ENCODE assay signal across 22 cellular contexts in the genomic region with DNA sequence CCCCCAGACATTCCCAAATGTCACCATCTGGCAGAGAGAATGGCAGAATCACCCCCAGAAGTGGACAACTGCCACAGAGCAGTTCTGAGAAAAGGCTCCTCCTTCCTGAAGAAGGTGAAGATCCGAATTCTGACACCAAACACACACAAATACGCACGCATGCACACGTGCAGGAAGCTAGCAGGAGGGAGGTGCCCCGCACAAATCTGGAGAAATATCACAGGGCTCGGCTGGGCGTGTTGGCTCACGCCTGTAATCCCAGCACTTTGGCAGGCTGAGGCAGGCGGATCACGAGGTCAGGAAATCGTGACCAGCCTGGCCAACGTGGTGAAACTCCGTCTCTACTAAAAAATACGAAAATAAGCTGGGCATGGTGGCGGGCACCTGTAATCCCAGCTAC. TPM values are rescaled to one million over a fixed set of nuclear protein-coding genes. Genes with fewer than 3 reads are reported as not detected.
DNase-seq lines count a peak whose midpoint lies in the region; ATAC-seq and TF ChIP-seq lines count a peak whose summit lies in the region.
"Had no signal": no experiment of that assay in that cellular context is flagged by ENCODE, and none has a peak within 500 bp of the region (broad histone marks: within the 10 kb centered on the region; RNA-seq: fewer than 3 reads in every experiment).

No MANE protein-coding gene starts in this region.

- H3K9me3 ChIP-seq in RWPE2 (ENCODE audit: severe bottlenecking) (no peaks in the 10 kb centered on the region), spleen (no peaks in the 10 kb centered on the region), BE2C (no peaks in the 10 kb centered on the region)
- H3K9me3 ChIP-seq: Caco-2 had no signal

- intact Hi-C loops in spleen (cut with DNase I; ENCODE audit: low total_unique reads): no loop called here

- H3K27ac ChIP-seq in RWPE2 (ENCODE audit: poor library complexity, severe bottlenecking) (peak overlapping the region; percentile 12), epithelial cell of prostate (no peak overlapping the region), spleen (no peak overlapping the region)
- H3K27ac ChIP-seq: C4-2B had no signal

- 92 to 96% (median 92%) methylated on average over 15 of the region's 15 CpGs for WGBS in spleen, 5 donors

- no peak for TF ChIP-seq POLR2A in spleen (IDR thresholded peaks at IDR 0.05)

- H3K27me3 ChIP-seq in RWPE2 (ENCODE audit: insufficient read depth, poor library complexity, severe bottlenecking) (no peaks in the 10 kb centered on the region), spleen (replicated peaks in 1 of 7) (no peaks in the 10 kb centered on the region), BE2C (no peaks in the 10 kb centered on the region)

- TF ChIP-seq CTCF in RWPE2 (IDR thresholded peaks at IDR 0.05; ENCODE audit: poor library complexity, severe bottlenecking): no peak
- no peak for TF ChIP-seq CTCF in spleen (IDR thresholded peaks at IDR 0.05 in 8 of 11, conservative IDR thresholded peaks at IDR 0.05 in 3 of 11)
- TF ChIP-seq CTCF in BE2C (IDR thresholded peaks at IDR 0.05; ENCODE audit: low read depth, low read length): no peak

- H3K36me3 ChIP-seq in RWPE2 (ENCODE audit: low read depth): no peaks in the 10 kb centered on the region
- peaks cover 0 to 49% (median 8%) of the 10 kb centered on the region in 6 donors for H3K36me3 ChIP-seq in spleen
- H3K36me3 ChIP-seq in BE2C: no peaks in the 10 kb centered on the region

- H3K4me3 ChIP-seq in RWPE2 (ENCODE audit: severe bottlenecking) (no peak overlapping the region), spleen (no peak overlapping the region), BE2C (ENCODE audit: low read depth, low read length) (no peak overlapping the region)

- DNase-seq in HPDE6-E6E7 (ENCODE audit: extremely low spot score): peak; percentile 29
- DNase-seq in RWPE2 (ENCODE audit: low spot score): no peak
- DNase-seq in epithelial cell of prostate (ENCODE audit: low read depth, low spot score): peak; percentile 10
- peak; percentile 35 for DNase-seq in spleen
- no peak for DNase-seq in inferior parietal cortex (ENCODE audit: extremely low spot score)
- no peak for DNase-seq in HCEC 1CT
- no peak for DNase-seq in BE2C
- DNase-seq: Caco-2; CD8-positive, alpha-beta T cell; GOT3; Karpas-422; NCI-H1105; NCI-H1436 treated with DMSO at 0.1 percent for 48 hours; NCI-H187 treated with DMSO at 0.1 percent for 48 hours; NCI-H446; NCI-H524 treated with DMSO at 0.1 percent for 48 hours; NCI-H774; RPMI8226; SHP77 treated with DMSO at 0.1 percent for 48 hours had no signal

- 0 out of 3 replicates have a peak, but pooled peaks have one; percentile 6 for ATAC-seq in RWPE2 (ENCODE audit: low read depth)
- ATAC-seq: CD8-positive, alpha-beta T cell; HCT116; HepG2 had no signal

- H3K4me1 ChIP-seq in RWPE2 (ENCODE audit: insufficient read depth, poor library complexity, severe bottlenecking): peaks cover 46% of the 10 kb centered on the region
- peaks cover 0 to 39% (median 14%) of the 10 kb centered on the region in 6 donors for H3K4me1 ChIP-seq in spleen
- H3K4me1 ChIP-seq in BE2C: no peaks in the 10 kb centered on the region
- H3K4me1 ChIP-seq: Caco-2 had no signal

RNA-seq across cellular contexts. Expression of a gene that starts 38.5 kb away (rescaled TPM):
- 10 to 100 TPM; 32.0 to 45.8 (median 34.7) TPM for total RNA-seq in spleen
- 10 to 100 TPM; 12.0 to 15.6 (median 13.6) TPM for polyA plus RNA-seq in spleen
- 23.5 TPM for polyA plus RNA-seq in BE2C (2012; ENCODE audit: insufficient read depth, insufficient read length, low read depth)

Comparison
In these comparisons a context has a peak if more than half of its experiments do, and no peak if none do; other contexts are left out.
1. DNase-seq: peak in HPDE6-E6E7 (single experiment), epithelial cell of prostate (single experiment) and spleen (single experiment); none in RWPE2 (single experiment), inferior parietal cortex (single experiment), HCEC 1CT (single experiment) and BE2C (single experiment).